ENCODE assay signal across 21 cellular contexts in genomic region chr16:2335286-2335895, GRCh38.
"Had no signal": no experiment of that assay in that cellular context is flagged by ENCODE, and none has a peak within 500 bp of the region (broad histone marks: within the 10 kb centered on the region; RNA-seq: fewer than 3 reads in every experiment).

No MANE protein-coding gene starts in this region.

- H2AFZ ChIP-seq: neural progenitor cell had no signal

- H3K36me3 Mint-ChIP-seq: activated naive CD8-positive, alpha-beta T cell treated with anti-CD3 and anti-CD28 coated beads for 36 hours; naive B cell had no signal

- H3K4me3 Mint-ChIP-seq: activated naive CD8-positive, alpha-beta T cell treated with anti-CD3 and anti-CD28 coated beads for 36 hours; activated T-helper 17 cell treated with anti-CD3 and anti-CD28 coated beads, Interleukin-2, amount 50 U/mL, for 72 hours; naive B cell; neural progenitor cell; stimulated activated naive CD8-positive, alpha-beta T cell treated with anti-CD3 and anti-CD28 coated beads, Interleukin-15, amount 100 ng/mL, for 72 hours had no signal

- H3K27ac ChIP-seq: body of pancreas, gastroesophageal sphincter, heart right ventricle, left ventricle myocardium inferior, neural progenitor cell, pancreas, right lobe of liver, VCaP had no signal

- H3K4me3 ChIP-seq: body of pancreas, gastroesophageal sphincter, heart right ventricle, left ventricle myocardium inferior, neural progenitor cell, pancreas, right lobe of liver, smooth muscle cell had no signal

- H3K36me3 ChIP-seq: gastroesophageal sphincter, heart right ventricle, left ventricle myocardium inferior, neural progenitor cell, pancreas, right lobe of liver had no signal

- H3K9me3 Mint-ChIP-seq: activated naive CD8-positive, alpha-beta T cell treated with anti-CD3 and anti-CD28 coated beads for 36 hours; activated T-helper 17 cell treated with anti-CD3 and anti-CD28 coated beads, Interleukin-2, amount 50 U/mL, for 72 hours; naive B cell; neural progenitor cell; stimulated activated naive CD8-positive, alpha-beta T cell treated with anti-CD3 and anti-CD28 coated beads, Interleukin-15, amount 100 ng/mL, for 72 hours had no signal

- H3K27ac Mint-ChIP-seq: activated naive CD8-positive, alpha-beta T cell treated with anti-CD3 and anti-CD28 coated beads for 36 hours; activated T-helper 17 cell treated with anti-CD3 and anti-CD28 coated beads, Interleukin-2, amount 50 U/mL, for 72 hours; naive B cell; neural progenitor cell; stimulated activated naive CD8-positive, alpha-beta T cell treated with anti-CD3 and anti-CD28 coated beads, Interleukin-15, amount 100 ng/mL, for 72 hours had no signal

- H3K27me3 Mint-ChIP-seq: activated T-helper 17 cell treated with anti-CD3 and anti-CD28 coated beads, Interleukin-2, amount 50 U/mL, for 72 hours had no signal

- H3K9ac ChIP-seq: neural progenitor cell had no signal

- FAIRE-seq: pancreas had no signal

- ATAC-seq: activated T-helper 17 cell treated with anti-CD3 and anti-CD28 coated beads, Interleukin-2, amount 50 U/mL, for 72 hours; body of pancreas; gastroesophageal sphincter; heart right ventricle; pancreas; right lobe of liver; stimulated activated naive CD8-positive, alpha-beta T cell treated with anti-CD3 and anti-CD28 coated beads, Interleukin-15, amount 100 ng/mL, for 72 hours had no signal

- H3K9me3 ChIP-seq: body of pancreas, gastroesophageal sphincter, heart right ventricle, left ventricle myocardium inferior, pancreas, right lobe of liver had no signal

- H3K27me3 ChIP-seq: body of pancreas, gastroesophageal sphincter, pancreas, right lobe of liver had no signal

- DNase-seq: activated CD4-positive, alpha-beta T cell treated with anti-CD3 and anti-CD28 coated beads for 1 hour; activated naive CD4-positive, alpha-beta T cell; activated naive CD8-positive, alpha-beta T cell treated with anti-CD3 and anti-CD28 coated beads for 36 hours; activated T-cell treated with anti-CD3 and anti-CD28 coated beads, Interleukin-2, amount 50 U/mL, for 1 hour; amniotic stem cell; body of pancreas; heart right ventricle; left ventricle myocardium inferior; mammary epithelial cell; naive B cell; stimulated activated CD4-positive, alpha-beta T cell treated with anti-CD3 and anti-CD28 coated beads, Interleukin-4, amount 100 ng/mL, for 1 hour; stimulated activated naive CD8-positive, alpha-beta T cell treated with anti-CD3 and anti-CD28 coated beads, Interleukin-15, amount 100 ng/mL, for 72 hours; T-helper 2 cell; trophoblast cell had no signal

- H3K4me1 ChIP-seq: neural progenitor cell had no signal

- H3K4me2 ChIP-seq: neural progenitor cell, smooth muscle cell had no signal
